Comparison of ENCODE assay signal across 11 cellular contexts in the genomic region with DNA sequence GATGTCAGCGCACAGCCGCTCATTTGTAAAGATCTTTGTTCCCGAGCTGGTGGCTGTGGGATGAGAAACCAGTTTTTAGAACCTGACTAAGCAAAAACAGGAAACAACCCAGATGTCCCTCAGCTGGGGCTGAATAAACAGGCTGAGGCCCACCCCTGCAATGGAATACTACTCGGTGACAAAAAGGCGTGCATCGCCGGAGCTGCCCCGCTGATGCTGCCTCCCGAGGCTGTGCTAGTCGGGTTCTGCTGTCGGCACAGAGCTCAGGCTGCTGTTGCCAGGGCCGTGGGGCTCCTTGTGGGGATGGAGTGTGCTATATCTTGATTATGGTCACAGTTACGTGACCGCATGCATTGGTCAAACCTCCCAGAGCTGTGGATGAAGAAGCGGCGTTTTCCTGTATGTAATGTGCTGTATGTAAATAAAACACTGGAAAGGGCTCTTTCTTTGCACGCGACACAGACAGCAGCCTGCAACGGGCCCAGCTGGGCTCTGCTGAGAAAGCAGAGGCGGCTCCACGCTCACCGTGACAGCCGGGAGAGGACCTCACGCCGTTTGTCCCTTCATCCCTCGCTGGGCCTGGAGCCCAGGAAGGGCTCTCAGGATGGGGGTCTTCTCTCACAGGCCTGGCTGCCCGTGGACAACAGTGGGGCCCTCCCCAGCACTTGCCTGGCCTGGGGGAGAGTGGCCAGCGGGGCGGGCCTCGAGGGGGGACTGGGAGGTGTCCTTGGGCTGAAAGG. TPM values are rescaled to one million over a fixed set of nuclear protein-coding genes. Genes with fewer than 3 reads are reported as not detected.
DNase-seq lines count a peak whose midpoint lies in the region; ATAC-seq and TF ChIP-seq lines count a peak whose summit lies in the region.
"Had no signal": no experiment of that assay in that cellular context is flagged by ENCODE, and none has a peak within 500 bp of the region (broad histone marks: within the 10 kb centered on the region; RNA-seq: fewer than 3 reads in every experiment).

No MANE protein-coding gene starts in this region.

- H3K79me2 ChIP-seq in mesendoderm (ENCODE audit: control insufficient read depth, insufficient read depth, low read length): no peaks in the 10 kb centered on the region

- no peak overlapping the region for H3K18ac ChIP-seq in mesendoderm (ENCODE audit: low read length)

- no peak overlapping the region for H3K23ac ChIP-seq in mesendoderm (ENCODE audit: low read length)

- H3K9ac ChIP-seq in mesendoderm (ENCODE audit: low read length): no peak overlapping the region

- no peak overlapping the region for H2BK15ac ChIP-seq in mesendoderm (replicated peaks; ENCODE audit: low read depth)

- whole genome bisulfite sequencing in mesendoderm (ENCODE audit: extremely low coverage, insufficient coverage, low lambda C conversion rate): no CpG with 5 or more reads among the region's 30 CpGs
- WGBS in transverse colon (ENCODE audit: low coverage in 1 of 2), 2 donors: 78% methylated on average over 30 of the region's 30 CpGs; no CpG with 5 or more reads in 1 of the 2 donors

- no peak overlapping the region for H4K8ac ChIP-seq in mesendoderm (ENCODE audit: low read depth, low read length)

- no peak for TF ChIP-seq EP300 in transverse colon (IDR thresholded peaks at IDR 0.05; ENCODE audit: low read depth)

- in situ Hi-C loops in transverse colon (cut with MboI; ENCODE audit: low pct_ligation_motif_present in 1 of 4, low pct_unique_long_range_greater_than_20kb in 1 of 4, low sequenced_read_pairs in 3 of 4): no loop called here

- no peaks in the 10 kb centered on the region for H3K9me3 ChIP-seq in transverse colon

- intact Hi-C loops in transverse colon (cut with DNase I; ENCODE audit: low total_unique reads): no loop called here

- H3K27me3 ChIP-seq in mesendoderm (ENCODE audit: insufficient read depth, low read length, poor library complexity): no peaks in the 10 kb centered on the region
- no peaks in the 10 kb centered on the region for H3K27me3 ChIP-seq in transverse colon
- H3K27me3 ChIP-seq: cardiac muscle cell had no signal

- no peak overlapping the region for H2BK5ac ChIP-seq in mesendoderm (ENCODE audit: low read length)

- ATAC-seq in GM18868 (IDR thresholded peaks at IDR 0.05; ENCODE audit: unreplicated experiment): no peak

- H2BK120ac ChIP-seq in mesendoderm (ENCODE audit: low read depth, low read length): no peak overlapping the region

- no peaks in the 10 kb centered on the region for H3K36me3 ChIP-seq in mesendoderm (ENCODE audit: control insufficient read depth, insufficient read depth, low read length)
- H3K36me3 ChIP-seq in transverse colon: no peaks in the 10 kb centered on the region
- H3K36me3 ChIP-seq: cardiac muscle cell had no signal

- DNase-seq in DMS 273 (lab: John Stamatoyannopoulos, UW; ENCODE audit: unreplicated experiment) (peak; percentile 55), DMS 273 treated with DMSO at 0.1 percent for 48 hours (lab: John Stamatoyannopoulos, UW) (no peak), choroid plexus epithelial cell (ENCODE audit: low read depth) (peak; percentile 52), mesendoderm (no peak), transverse colon (no peak), GOT3 (lab: John Stamatoyannopoulos, UW) (no peak), activated T-cell treated with anti-CD3 and anti-CD28 coated beads for 4 hours (no peak)
- DNase-seq: small intestine had no signal

- no peak overlapping the region for H3K4ac ChIP-seq in mesendoderm (ENCODE audit: low read depth, low read length)

- no peaks in the 10 kb centered on the region for H3K4me1 ChIP-seq in mesendoderm (ENCODE audit: control insufficient read depth, low read depth, low read length)
- H3K4me1 ChIP-seq in transverse colon: peaks cover 0 to 11% (median 5%) of the 10 kb centered on the region in 4 donors

- H3K4me3 ChIP-seq in choroid plexus epithelial cell (ENCODE audit: low read depth, low read length) (no peak overlapping the region), mesendoderm (ENCODE audit: low read length) (no peak overlapping the region), transverse colon (no peak overlapping the region)
- H3K4me3 ChIP-seq: cardiac muscle cell had no signal

- no peak overlapping the region for H4K5ac ChIP-seq in mesendoderm (ENCODE audit: low read length)

- no peak for TF ChIP-seq POLR2A in transverse colon (IDR thresholded peaks at IDR 0.05)

- H2AK5ac ChIP-seq in mesendoderm (ENCODE audit: low read length): no peak overlapping the region

- no peak overlapping the region for H3K27ac ChIP-seq in mesendoderm (ENCODE audit: low read depth, low read length)
- peak overlapping the region; percentile 67 to 80 (median 74) for H3K27ac ChIP-seq in transverse colon
- H3K27ac ChIP-seq: 22Rv1, cardiac muscle cell had no signal

- no peaks in the 10 kb centered on the region for H3K79me1 ChIP-seq in mesendoderm (ENCODE audit: low read length)

- TF ChIP-seq CTCF in choroid plexus epithelial cell (conservative IDR thresholded peaks at IDR 0.05; ENCODE audit: low read depth, low read length): no peak
- no peak for TF ChIP-seq CTCF in transverse colon (IDR thresholded peaks at IDR 0.05)

- no peak overlapping the region for H3K4me2 ChIP-seq in mesendoderm (ENCODE audit: low read length)

- H3K56ac ChIP-seq in mesendoderm (ENCODE audit: low read length): peak overlapping the region; percentile 52

RNA-seq across cellular contexts. Expression of gene RNU6ATAC, which starts 51.5 kb away (rescaled TPM):
- not detected for polyA plus RNA-seq in mesendoderm (2013, experiment 1 of 2)
- not detected for polyA plus RNA-seq in mesendoderm (2013, experiment 2 of 2)
- total RNA-seq in transverse colon: not detected
- total RNA-seq: cardiac muscle cell had no signal
- polyA plus RNA-seq: cardiac muscle cell, small intestine had no signal

Comparison
In these comparisons a context has a peak if more than half of its experiments do, and no peak if none do; other contexts are left out.
1. DNase-seq: peak in DMS 273 (single experiment) and choroid plexus epithelial cell (single experiment); none in DMS 273 treated with DMSO at 0.1 percent for 48 hours (single experiment), mesendoderm (single experiment), transverse colon (single experiment), GOT3 (single experiment) and activated T-cell treated with anti-CD3 and anti-CD28 coated beads for 4 hours (single experiment).